Comparison of ENCODE assay signal across 20 cellular contexts in genomic region chr2:2771721-2772411, GRCh38.
"Had no signal": no experiment of that assay in that cellular context is flagged by ENCODE, and none has a peak within 500 bp of the region (broad histone marks: within the 10 kb centered on the region; RNA-seq: fewer than 3 reads in every experiment).

No MANE protein-coding gene starts in this region.

- H3K9me3 ChIP-seq: SK-N-SH had no signal

- DNase-seq: KBM-7, MV-4-11, NCI-H1048, NCI-H1105, NCI-H1417, NCI-H1436 treated with DMSO at 0.1 percent for 48 hours, NCI-H187, NCI-H2029, NCI-H2081 treated with DMSO at 0.1 percent for 48 hours, NCI-H2227 treated with DMSO at 0.1 percent for 48 hours, NCI-H446, NCI-H510A, NCI-H524 treated with DMSO at 0.1 percent for 48 hours, NCI-H69, NCI-H774, SHP77, SK-N-SH, SW 1271 had no signal

- ATAC-seq: Panc1 had no signal

- H3K27ac ChIP-seq: RWPE1 had no signal
